18 cellular contexts compared by ENCODE assay signal in genomic region chr1:55089683-55090082, GRCh38. TPM values are rescaled to one million over a fixed set of nuclear protein-coding genes. Genes with fewer than 3 reads are reported as not detected.
"Had no signal": no experiment of that assay in that cellular context is flagged by ENCODE, and none has a peak within 500 bp of the region (broad histone marks: within the 10 kb centered on the region; RNA-seq: fewer than 3 reads in every experiment).

No MANE protein-coding gene starts in this region.

- H3K27me3 Mint-ChIP-seq: progenitor cell of endocrine pancreas had no signal

- H3K4me1 Mint-ChIP-seq: WTC11 had no signal

- H3K9me3 ChIP-seq: tibial nerve, uterus had no signal

- H3K36me3 ChIP-seq: uterus had no signal

- H3K27ac Mint-ChIP-seq: activated T-helper 1 cell treated with anti-CD3 and anti-CD28 coated beads, Interleukin-12 subunit alpha, Interleukin-12 subunit beta, Interleukin-2, Interleukin-4 antibody, amounts not matched to agents 30 ng/mL and 10 ng/mL and 1 ng/mL, durations not matched to agents 14 hours and 24 hours and 36 hours; progenitor cell of endocrine pancreas; WTC11 had no signal

- DNase-seq: activated CD4-positive, alpha-beta T cell treated with anti-CD3 and anti-CD28 coated beads for 4 hours; activated CD8-positive, alpha-beta memory T cell treated with anti-CD3 and anti-CD28 coated beads, Interleukin-2, amount 50 U/mL, for 48 hours; anterior cingulate cortex; mammary epithelial cell; natural killer cell; occipital lobe; right cardiac atrium; small intestine; stimulated activated CD4-positive, alpha-beta T cell treated with anti-CD3 and anti-CD28 coated beads, Interleukin-4, amount 100 ng/mL, for 24 hours; stimulated activated naive CD4-positive, alpha-beta T cell; uterus had no signal

- H3K27ac ChIP-seq: tibial nerve, uterus had no signal

- H3K4me3 Mint-ChIP-seq: activated T-helper 1 cell treated with anti-CD3 and anti-CD28 coated beads, Interleukin-12 subunit alpha, Interleukin-12 subunit beta, Interleukin-2, Interleukin-4 antibody, amounts not matched to agents 30 ng/mL and 10 ng/mL and 1 ng/mL, durations not matched to agents 14 hours and 24 hours and 36 hours; natural killer cell; WTC11 had no signal

- H3K27me3 ChIP-seq: tibial nerve, uterus had no signal

- H3K4me1 ChIP-seq: tibial nerve, uterus had no signal

- H3K4me3 ChIP-seq: tibial nerve, uterus had no signal

- H3K9me3 Mint-ChIP-seq: activated naive CD4-positive, alpha-beta T cell treated with anti-CD3 and anti-CD28 coated beads, Interleukin-2, amount 50 U/mL, for 72 hours; activated T-helper 1 cell treated with anti-CD3 and anti-CD28 coated beads, Interleukin-12 subunit alpha, Interleukin-12 subunit beta, Interleukin-2, Interleukin-4 antibody, amounts not matched to agents 30 ng/mL and 10 ng/mL and 1 ng/mL, durations not matched to agents 14 hours and 24 hours and 36 hours; natural killer cell; WTC11 had no signal

RNA-seq across cellular contexts. Expression of gene PCSK9, which starts 50.3 kb away (rescaled TPM):
- total RNA-seq: activated naive CD4-positive, alpha-beta T cell treated with anti-CD3 and anti-CD28 coated beads, Interleukin-2, amount 50 U/mL, for 72 hours; activated T-helper 1 cell treated with anti-CD3 and anti-CD28 coated beads, Interleukin-12 subunit alpha, Interleukin-12 subunit beta, Interleukin-2, Interleukin-4 antibody, amounts not matched to agents 30 ng/mL and 10 ng/mL and 1 ng/mL, durations not matched to agents 14 hours and 24 hours and 36 hours; natural killer cell; right cardiac atrium; subcutaneous adipose tissue; T-helper 1 cell treated with Interleukin-12 subunit alpha and Interleukin-12 subunit beta and Interleukin-4 antibody, amounts not matched to agents 30 ng/mL and 1 ng/mL, for 36 hours had no signal
